Comparison of ENCODE assay signal across 2 cellular contexts in the genomic region with DNA sequence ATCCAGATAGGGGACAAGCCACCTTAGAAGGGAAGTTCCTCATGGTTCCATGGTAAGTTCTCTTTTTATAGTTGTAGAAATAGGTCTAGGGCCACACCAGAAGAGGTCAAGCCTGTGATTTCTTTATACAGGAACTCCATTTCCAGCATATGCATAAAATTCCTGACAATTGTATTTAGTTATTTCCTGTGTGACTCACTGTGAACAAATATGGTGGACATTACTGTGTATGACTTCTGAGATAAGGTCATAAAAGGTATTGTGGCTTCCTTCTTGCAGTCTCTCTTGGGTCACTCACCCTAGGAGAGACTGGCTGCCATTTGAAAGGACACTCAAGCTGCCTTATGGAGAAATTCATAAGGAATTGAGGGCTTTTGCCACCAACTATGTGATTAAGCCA.
TF ChIP-seq lines count a peak whose summit lies in the region.

No MANE protein-coding gene starts in this region.

TF ChIP-seq in K562, 482 proteins besides CTCF, POLR2A, EP300 and RAD21:
- TF ChIP-seq MYNN (IDR thresholded peaks at IDR 0.05), result no peak
- TF ChIP-seq MYNN (CRISPR knock-in tag; IDR thresholded peaks at IDR 0.05), result no peak
- TF ChIP-seq TSC22D4 (tag; IDR thresholded peaks at IDR 0.05), result no peak
- TF ChIP-seq U2AF2 (optimal IDR thresholded peaks at IDR 0.05; ENCODE audit: low read depth, low read length), result no peak
- TF ChIP-seq TBL1XR1 (IDR thresholded peaks at IDR 0.05; ENCODE audit: low read length in 2 of 2), result no peak
- TF ChIP-seq ARID1B (IDR thresholded peaks at IDR 0.05), result 0 out of 2 replicates have a peak, but pooled peaks have one; percentile 9
- TF ChIP-seq YY1 (IDR thresholded peaks at IDR 0.05; ENCODE audit: borderline replicate concordance in 1 of 3, control insufficient read depth in 1 of 3, extremely low read depth in 1 of 3, insufficient read depth in 3 of 3, insufficient read length in 1 of 3, insufficient replicate concordance in 2 of 3, low read depth in 1 of 3, low read length in 2 of 3), result peak in 1 of 3 experiments; percentile 36
- TF ChIP-seq CHCHD3 (CRISPR knock-in tag; IDR thresholded peaks at IDR 0.05), result no peak
- TF ChIP-seq JUND (IDR thresholded peaks at IDR 0.05; ENCODE audit: borderline replicate concordance, low read depth, low read length), result peak; percentile 45; the same call in 1 of the 2 replicates
- 0 out of 3 replicates have a peak, but pooled peaks have one; percentile 12 for TF ChIP-seq JUND (tag; IDR thresholded peaks at IDR 0.05; ENCODE audit: borderline replicate concordance, low read depth, low read length)
- no peak for TF ChIP-seq SREBF2 (CRISPR knock-in tag; IDR thresholded peaks at IDR 0.05)
- TF ChIP-seq RBM34 (IDR thresholded peaks at IDR 0.05; ENCODE audit: borderline replicate concordance, insufficient read depth, low read length), result no peak
- no peak for TF ChIP-seq PTTG1 (tag; IDR thresholded peaks at IDR 0.05; ENCODE audit: low read depth)
- no peak for TF ChIP-seq MEF2D (tag; conservative IDR thresholded peaks at IDR 0.05; ENCODE audit: low read depth)

TF ChIP-seq in GM23338, 12 proteins besides CTCF, POLR2A, EP300 and RAD21:
- TF ChIP-seq JUNB (IDR thresholded peaks at IDR 0.05; ENCODE audit: unreplicated experiment) (no peak), POLR2AphosphoS5 (IDR thresholded peaks at IDR 0.05; ENCODE audit: low read depth) (no peak), NANOG (IDR thresholded peaks at IDR 0.05; ENCODE audit: borderline replicate concordance) (no peak), EZH2phosphoT487 (IDR thresholded peaks at IDR 0.05; ENCODE audit: unreplicated experiment) (no peak), STAT1 (IDR thresholded peaks at IDR 0.05; ENCODE audit: unreplicated experiment) (no peak), EZH2 (IDR thresholded peaks at IDR 0.05; ENCODE audit: low read depth, unreplicated experiment) (no peak), ZNF331 (CRISPR knock-in tag; IDR thresholded peaks at IDR 0.05; ENCODE audit: low read depth) (no peak), ZNF114 (CRISPR knock-in tag; IDR thresholded peaks at IDR 0.05) (no peak), CREB1 (CRISPR knock-in tag; IDR thresholded peaks at IDR 0.05; ENCODE audit: low read depth) (no peak)
- TF ChIP-seq, protein P1, sequence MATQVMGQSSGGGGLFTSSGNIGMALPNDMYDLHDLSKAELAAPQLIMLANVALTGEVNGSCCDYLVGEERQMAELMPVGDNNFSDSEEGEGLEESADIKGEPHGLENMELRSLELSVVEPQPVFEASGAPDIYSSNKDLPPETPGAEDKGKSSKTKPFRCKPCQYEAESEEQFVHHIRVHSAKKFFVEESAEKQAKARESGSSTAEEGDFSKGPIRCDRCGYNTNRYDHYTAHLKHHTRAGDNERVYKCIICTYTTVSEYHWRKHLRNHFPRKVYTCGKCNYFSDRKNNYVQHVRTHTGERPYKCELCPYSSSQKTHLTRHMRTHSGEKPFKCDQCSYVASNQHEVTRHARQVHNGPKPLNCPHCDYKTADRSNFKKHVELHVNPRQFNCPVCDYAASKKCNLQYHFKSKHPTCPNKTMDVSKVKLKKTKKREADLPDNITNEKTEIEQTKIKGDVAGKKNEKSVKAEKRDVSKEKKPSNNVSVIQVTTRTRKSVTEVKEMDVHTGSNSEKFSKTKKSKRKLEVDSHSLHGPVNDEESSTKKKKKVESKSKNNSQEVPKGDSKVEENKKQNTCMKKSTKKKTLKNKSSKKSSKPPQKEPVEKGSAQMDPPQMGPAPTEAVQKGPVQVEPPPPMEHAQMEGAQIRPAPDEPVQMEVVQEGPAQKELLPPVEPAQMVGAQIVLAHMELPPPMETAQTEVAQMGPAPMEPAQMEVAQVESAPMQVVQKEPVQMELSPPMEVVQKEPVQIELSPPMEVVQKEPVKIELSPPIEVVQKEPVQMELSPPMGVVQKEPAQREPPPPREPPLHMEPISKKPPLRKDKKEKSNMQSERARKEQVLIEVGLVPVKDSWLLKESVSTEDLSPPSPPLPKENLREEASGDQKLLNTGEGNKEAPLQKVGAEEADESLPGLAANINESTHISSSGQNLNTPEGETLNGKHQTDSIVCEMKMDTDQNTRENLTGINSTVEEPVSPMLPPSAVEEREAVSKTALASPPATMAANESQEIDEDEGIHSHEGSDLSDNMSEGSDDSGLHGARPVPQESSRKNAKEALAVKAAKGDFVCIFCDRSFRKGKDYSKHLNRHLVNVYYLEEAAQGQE (IDR thresholded peaks at IDR 0.05; ENCODE audit: unreplicated experiment), result no peak
- TF ChIP-seq, protein P2, sequence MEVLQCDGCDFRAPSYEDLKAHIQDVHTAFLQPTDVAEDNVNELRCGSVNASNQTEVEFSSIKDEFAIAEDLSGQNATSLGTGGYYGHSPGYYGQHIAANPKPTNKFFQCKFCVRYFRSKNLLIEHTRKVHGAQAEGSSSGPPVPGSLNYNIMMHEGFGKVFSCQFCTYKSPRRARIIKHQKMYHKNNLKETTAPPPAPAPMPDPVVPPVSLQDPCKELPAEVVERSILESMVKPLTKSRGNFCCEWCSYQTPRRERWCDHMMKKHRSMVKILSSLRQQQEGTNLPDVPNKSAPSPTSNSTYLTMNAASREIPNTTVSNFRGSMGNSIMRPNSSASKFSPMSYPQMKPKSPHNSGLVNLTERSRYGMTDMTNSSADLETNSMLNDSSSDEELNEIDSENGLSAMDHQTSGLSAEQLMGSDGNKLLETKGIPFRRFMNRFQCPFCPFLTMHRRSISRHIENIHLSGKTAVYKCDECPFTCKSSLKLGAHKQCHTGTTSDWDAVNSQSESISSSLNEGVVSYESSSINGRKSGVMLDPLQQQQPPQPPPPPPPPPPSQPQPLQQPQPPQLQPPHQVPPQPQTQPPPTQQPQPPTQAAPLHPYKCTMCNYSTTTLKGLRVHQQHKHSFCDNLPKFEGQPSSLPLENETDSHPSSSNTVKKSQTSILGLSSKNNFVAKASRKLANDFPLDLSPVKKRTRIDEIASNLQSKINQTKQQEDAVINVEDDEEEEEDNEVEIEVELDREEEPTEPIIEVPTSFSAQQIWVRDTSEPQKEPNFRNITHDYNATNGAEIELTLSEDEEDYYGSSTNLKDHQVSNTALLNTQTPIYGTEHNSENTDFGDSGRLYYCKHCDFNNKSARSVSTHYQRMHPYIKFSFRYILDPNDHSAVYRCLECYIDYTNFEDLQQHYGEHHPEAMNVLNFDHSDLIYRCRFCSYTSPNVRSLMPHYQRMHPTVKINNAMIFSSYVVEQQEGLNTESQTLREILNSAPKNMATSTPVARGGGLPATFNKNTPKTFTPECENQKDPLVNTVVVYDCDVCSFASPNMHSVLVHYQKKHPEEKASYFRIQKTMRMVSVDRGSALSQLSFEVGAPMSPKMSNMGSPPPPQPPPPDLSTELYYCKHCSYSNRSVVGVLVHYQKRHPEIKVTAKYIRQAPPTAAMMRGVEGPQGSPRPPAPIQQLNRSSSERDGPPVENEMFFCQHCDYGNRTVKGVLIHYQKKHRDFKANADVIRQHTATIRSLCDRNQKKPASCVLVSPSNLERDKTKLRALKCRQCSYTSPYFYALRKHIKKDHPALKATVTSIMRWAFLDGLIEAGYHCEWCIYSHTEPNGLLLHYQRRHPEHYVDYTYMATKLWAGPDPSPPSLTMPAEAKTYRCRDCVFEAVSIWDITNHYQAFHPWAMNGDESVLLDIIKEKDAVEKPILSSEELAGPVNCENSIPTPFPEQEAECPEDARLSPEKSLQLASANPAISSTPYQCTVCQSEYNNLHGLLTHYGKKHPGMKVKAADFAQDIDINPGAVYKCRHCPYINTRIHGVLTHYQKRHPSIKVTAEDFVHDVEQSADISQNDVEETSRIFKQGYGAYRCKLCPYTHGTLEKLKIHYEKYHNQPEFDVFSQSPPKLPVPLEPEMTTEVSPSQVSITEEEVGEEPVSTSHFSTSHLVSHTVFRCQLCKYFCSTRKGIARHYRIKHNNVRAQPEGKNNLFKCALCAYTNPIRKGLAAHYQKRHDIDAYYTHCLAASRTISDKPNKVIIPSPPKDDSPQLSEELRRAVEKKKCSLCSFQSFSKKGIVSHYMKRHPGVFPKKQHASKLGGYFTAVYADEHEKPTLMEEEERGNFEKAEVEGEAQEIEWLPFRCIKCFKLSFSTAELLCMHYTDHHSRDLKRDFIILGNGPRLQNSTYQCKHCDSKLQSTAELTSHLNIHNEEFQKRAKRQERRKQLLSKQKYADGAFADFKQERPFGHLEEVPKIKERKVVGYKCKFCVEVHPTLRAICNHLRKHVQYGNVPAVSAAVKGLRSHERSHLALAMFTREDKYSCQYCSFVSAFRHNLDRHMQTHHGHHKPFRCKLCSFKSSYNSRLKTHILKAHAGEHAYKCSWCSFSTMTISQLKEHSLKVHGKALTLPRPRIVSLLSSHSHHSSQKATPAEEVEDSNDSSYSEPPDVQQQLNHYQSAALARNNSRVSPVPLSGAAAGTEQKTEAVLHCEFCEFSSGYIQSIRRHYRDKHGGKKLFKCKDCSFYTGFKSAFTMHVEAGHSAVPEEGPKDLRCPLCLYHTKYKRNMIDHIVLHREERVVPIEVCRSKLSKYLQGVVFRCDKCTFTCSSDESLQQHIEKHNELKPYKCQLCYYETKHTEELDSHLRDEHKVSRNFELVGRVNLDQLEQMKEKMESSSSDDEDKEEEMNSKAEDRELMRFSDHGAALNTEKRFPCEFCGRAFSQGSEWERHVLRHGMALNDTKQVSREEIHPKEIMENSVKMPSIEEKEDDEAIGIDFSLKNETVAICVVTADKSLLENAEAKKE (CRISPR knock-in tag; IDR thresholded peaks at IDR 0.05), result no peak
- TF ChIP-seq, protein P3, sequence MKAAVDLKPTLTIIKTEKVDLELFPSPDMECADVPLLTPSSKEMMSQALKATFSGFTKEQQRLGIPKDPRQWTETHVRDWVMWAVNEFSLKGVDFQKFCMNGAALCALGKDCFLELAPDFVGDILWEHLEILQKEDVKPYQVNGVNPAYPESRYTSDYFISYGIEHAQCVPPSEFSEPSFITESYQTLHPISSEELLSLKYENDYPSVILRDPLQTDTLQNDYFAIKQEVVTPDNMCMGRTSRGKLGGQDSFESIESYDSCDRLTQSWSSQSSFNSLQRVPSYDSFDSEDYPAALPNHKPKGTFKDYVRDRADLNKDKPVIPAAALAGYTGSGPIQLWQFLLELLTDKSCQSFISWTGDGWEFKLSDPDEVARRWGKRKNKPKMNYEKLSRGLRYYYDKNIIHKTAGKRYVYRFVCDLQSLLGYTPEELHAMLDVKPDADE (IDR thresholded peaks at IDR 0.05), result no peak
